Comparison of ENCODE assay signal across 1 cellular context in the genomic region with DNA sequence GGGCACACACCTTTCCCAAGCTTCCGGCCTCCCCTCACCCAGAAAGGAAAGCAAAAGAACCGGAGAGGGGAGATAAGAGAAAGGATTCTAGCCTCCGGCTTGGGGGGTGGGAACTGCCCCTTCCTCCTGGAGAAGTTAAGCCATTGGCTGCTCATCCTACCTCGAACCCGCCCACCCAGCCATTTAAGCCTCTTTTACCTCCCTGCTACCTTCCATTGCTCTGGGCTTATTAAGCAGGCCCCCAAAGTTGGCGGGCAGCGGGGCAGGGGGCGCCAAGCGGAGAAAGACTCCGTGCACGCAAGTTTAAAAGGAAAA.
TF ChIP-seq lines count a peak whose summit lies in the region.

No MANE protein-coding gene starts in this region.

TF ChIP-seq in HepG2, 621 proteins besides CTCF, POLR2A, EP300 and RAD21 (continued from another document):
- TF ChIP-seq ARNT (IDR thresholded peaks at IDR 0.05) (no peak), HMG20A (CRISPR knock-in tag; IDR thresholded peaks at IDR 0.05; ENCODE audit: borderline replicate concordance) (no peak), ATM (IDR thresholded peaks at IDR 0.05; ENCODE audit: borderline replicate concordance) (no peak), ZFP1 (CRISPR knock-in tag; IDR thresholded peaks at IDR 0.05) (no peak), ZNF331 (CRISPR knock-in tag; IDR thresholded peaks at IDR 0.05) (no peak)
- TF ChIP-seq, protein P1, sequence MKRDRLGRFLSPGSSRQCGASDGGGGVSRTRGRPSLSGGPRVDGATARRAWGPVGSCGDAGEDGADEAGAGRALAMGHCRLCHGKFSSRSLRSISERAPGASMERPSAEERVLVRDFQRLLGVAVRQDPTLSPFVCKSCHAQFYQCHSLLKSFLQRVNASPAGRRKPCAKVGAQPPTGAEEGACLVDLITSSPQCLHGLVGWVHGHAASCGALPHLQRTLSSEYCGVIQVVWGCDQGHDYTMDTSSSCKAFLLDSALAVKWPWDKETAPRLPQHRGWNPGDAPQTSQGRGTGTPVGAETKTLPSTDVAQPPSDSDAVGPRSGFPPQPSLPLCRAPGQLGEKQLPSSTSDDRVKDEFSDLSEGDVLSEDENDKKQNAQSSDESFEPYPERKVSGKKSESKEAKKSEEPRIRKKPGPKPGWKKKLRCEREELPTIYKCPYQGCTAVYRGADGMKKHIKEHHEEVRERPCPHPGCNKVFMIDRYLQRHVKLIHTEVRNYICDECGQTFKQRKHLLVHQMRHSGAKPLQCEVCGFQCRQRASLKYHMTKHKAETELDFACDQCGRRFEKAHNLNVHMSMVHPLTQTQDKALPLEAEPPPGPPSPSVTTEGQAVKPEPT (CRISPR knock-in tag; IDR thresholded peaks at IDR 0.05; ENCODE audit: low read depth) = no peak
- TF ChIP-seq, protein P2, sequence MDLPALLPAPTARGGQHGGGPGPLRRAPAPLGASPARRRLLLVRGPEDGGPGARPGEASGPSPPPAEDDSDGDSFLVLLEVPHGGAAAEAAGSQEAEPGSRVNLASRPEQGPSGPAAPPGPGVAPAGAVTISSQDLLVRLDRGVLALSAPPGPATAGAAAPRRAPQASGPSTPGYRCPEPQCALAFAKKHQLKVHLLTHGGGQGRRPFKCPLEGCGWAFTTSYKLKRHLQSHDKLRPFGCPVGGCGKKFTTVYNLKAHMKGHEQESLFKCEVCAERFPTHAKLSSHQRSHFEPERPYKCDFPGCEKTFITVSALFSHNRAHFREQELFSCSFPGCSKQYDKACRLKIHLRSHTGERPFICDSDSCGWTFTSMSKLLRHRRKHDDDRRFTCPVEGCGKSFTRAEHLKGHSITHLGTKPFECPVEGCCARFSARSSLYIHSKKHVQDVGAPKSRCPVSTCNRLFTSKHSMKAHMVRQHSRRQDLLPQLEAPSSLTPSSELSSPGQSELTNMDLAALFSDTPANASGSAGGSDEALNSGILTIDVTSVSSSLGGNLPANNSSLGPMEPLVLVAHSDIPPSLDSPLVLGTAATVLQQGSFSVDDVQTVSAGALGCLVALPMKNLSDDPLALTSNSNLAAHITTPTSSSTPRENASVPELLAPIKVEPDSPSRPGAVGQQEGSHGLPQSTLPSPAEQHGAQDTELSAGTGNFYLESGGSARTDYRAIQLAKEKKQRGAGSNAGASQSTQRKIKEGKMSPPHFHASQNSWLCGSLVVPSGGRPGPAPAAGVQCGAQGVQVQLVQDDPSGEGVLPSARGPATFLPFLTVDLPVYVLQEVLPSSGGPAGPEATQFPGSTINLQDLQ (CRISPR knock-in tag; IDR thresholded peaks at IDR 0.05) = no peak
TF ChIP-seq in HepG2: peak in this region for 5.
